ENCODE assay signal across 10 cellular contexts in the genomic region with DNA sequence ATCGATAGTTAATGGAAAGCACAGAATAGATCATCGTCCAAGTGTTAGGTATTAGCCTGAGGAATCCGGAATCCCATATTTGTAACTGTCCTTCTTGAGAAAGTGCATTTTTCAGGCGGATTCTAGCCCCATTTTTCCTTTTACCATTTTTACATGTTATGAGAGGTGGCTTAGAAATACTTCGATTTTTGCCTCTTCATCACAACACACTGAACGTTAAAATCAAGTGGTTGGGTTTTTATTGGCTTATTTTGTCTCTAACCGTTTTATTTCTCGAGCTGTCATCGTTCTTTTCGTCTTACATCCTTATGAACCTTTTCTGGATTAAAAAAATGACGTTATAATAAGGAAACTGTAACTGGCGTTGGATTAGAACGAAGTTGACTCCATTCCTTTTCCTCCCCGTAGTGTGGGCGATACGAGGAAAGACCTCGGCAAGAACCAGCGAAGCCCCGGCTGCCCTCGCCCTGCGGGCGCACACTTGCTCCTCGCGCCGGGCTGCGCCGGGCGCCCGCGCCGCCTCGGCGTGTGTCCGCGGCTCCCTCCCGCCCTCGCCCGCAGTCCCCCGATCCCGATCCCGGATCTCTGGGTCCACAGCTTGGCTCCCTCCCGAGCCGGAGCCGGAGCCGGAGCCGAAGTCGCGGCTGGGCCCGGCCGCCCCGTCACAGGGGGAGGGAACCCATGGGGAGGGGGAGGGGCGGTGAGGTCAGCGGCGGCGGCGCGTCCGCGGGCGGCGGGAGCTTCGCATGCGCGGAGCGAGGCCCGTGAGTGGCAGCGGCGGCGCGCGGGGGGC. TPM values are rescaled to one million over a fixed set of nuclear protein-coding genes. Genes with fewer than 3 reads are reported as not detected.
DNase-seq lines count a peak whose midpoint lies in the region; ATAC-seq and TF ChIP-seq lines count a peak whose summit lies in the region.
"Not testable (repeated sequence)": the region's sequence is repeated elsewhere in the genome, so short reads cannot be mapped to it uniquely, and the experiment has no call there.
"Had no signal": no experiment of that assay in that cellular context is flagged by ENCODE, and none has a peak within 500 bp of the region (broad histone marks: within the 10 kb centered on the region; RNA-seq: fewer than 3 reads in every experiment).

No MANE protein-coding gene starts in this region.

- TF ChIP-seq EP300 in upper lobe of left lung (IDR thresholded peaks at IDR 0.05), result not testable (repeated sequence)

- H3K4me1 ChIP-seq in CD8-positive, alpha-beta memory T cell (ENCODE audit: insufficient read depth, low read length); left ventricle myocardium inferior: not testable (repeated sequence)
- H3K4me1 ChIP-seq in upper lobe of left lung, result peaks cover 0 to 21% (median 3%) of the 10 kb centered on the region in 4 donors

- H3K4me3 ChIP-seq in CD8-positive, alpha-beta memory T cell (ENCODE audit: low read length), result peak overlapping the region; percentile 34
- peak overlapping the region; percentile 62 for H3K4me3 ChIP-seq in left ventricle myocardium inferior
- H3K4me3 ChIP-seq in upper lobe of left lung, result peak overlapping the region in 3 of 4 donors; percentile 40 to 45 (median 43)

- in situ Hi-C loops in SK-MEL-5 (cut with HindIII; ENCODE audit: low pct_unique_long_range_greater_than_20kb, low sequenced_read_pairs), result not testable (repeated sequence)

- not testable (repeated sequence) for H3K27ac Mint-ChIP-seq in CD8-positive, alpha-beta memory T cell; activated T-cell treated with anti-CD3 and anti-CD28 coated beads, Interleukin-2, amount 50 U/mL, for 72 hours
- peak overlapping the region in 5 of 10 donors; percentile 46 to 86 (median 75) for H3K27ac Mint-ChIP-seq in naive thymus-derived CD8-positive, alpha-beta T cell

- WGBS in upper lobe of left lung, 2 donors, result 6 to 12% methylated on average over 22 to 29 of the region's 71 CpGs

- ATAC-seq in activated T-cell treated with anti-CD3 and anti-CD28 coated beads, Interleukin-2, amount 50 U/mL, for 72 hours (replicated peaks in 1 of 2), result peak; percentile 50 to 61
- peak in 1 of 2 donors; percentile 55 for ATAC-seq in naive thymus-derived CD8-positive, alpha-beta T cell
- peak in 1 of 2 donors; percentile 95 for ATAC-seq in upper lobe of left lung (ENCODE audit: low FRiP score in 2 of 2)

- not testable (repeated sequence) for H3K36me3 ChIP-seq in CD8-positive, alpha-beta memory T cell (ENCODE audit: insufficient read depth, low read length); left ventricle myocardium inferior; upper lobe of left lung

- TF ChIP-seq POLR2A in upper lobe of left lung (IDR thresholded peaks at IDR 0.05), result not testable (repeated sequence)

- peaks cover 0 to 14% (median 5%) of the 10 kb centered on the region in 5 donors for H3K9me3 Mint-ChIP-seq in CD8-positive, alpha-beta memory T cell
- H3K9me3 Mint-ChIP-seq in activated T-cell treated with anti-CD3 and anti-CD28 coated beads, Interleukin-2, amount 50 U/mL, for 72 hours; naive thymus-derived CD8-positive, alpha-beta T cell: not testable (repeated sequence)

- not testable (repeated sequence) for H3K27me3 ChIP-seq in CD8-positive, alpha-beta memory T cell (ENCODE audit: insufficient read depth, low read length, poor library complexity, severe bottlenecking)
- H3K27me3 ChIP-seq in left ventricle myocardium inferior (ENCODE audit: low read depth), result peaks cover 97% of the 10 kb centered on the region
- peaks cover 0 to 28% (median 9%) of the 10 kb centered on the region in 4 donors for H3K27me3 ChIP-seq in upper lobe of left lung

- not testable (repeated sequence) for TF ChIP-seq CTCF in left ventricle myocardium inferior (IDR thresholded peaks at IDR 0.05; ENCODE audit: borderline replicate concordance); upper lobe of left lung (IDR thresholded peaks at IDR 0.05)

- intact Hi-C loops in left ventricle myocardium inferior (cut with micrococcal nuclease), result not testable (repeated sequence)

- H3K27me3 Mint-ChIP-seq in CD8-positive, alpha-beta memory T cell, result peaks cover 33 to 36% of the 10 kb centered on the region in 2 donors
- peaks cover 38% of the 10 kb centered on the region for H3K27me3 Mint-ChIP-seq in activated T-cell treated with anti-CD3 and anti-CD28 coated beads, Interleukin-2, amount 50 U/mL, for 72 hours (ENCODE audit: low read depth)
- H3K27me3 Mint-ChIP-seq in naive thymus-derived CD8-positive, alpha-beta T cell, result peaks cover 18 to 47% (median 43%) of the 10 kb centered on the region in 5 donors

- H3K4me3 Mint-ChIP-seq in CD8-positive, alpha-beta memory T cell, result peak overlapping the region in 5 of 7 donors; percentile 29 to 63 (median 43)
- H3K4me3 Mint-ChIP-seq in activated T-cell treated with anti-CD3 and anti-CD28 coated beads, Interleukin-2, amount 50 U/mL, for 72 hours, result peak overlapping the region; percentile 55 to 72
- peak overlapping the region; percentile 57 to 88 (median 77) for H3K4me3 Mint-ChIP-seq in naive thymus-derived CD8-positive, alpha-beta T cell

- peak in 1 of 5 donors; percentile 44 for DNase-seq in CD8-positive, alpha-beta memory T cell
- DNase-seq in SK-MEL-5 (ENCODE audit: low read depth, low spot score) (peak; percentile 79), dermis blood vessel endothelial cell (peak; percentile 0), left ventricle myocardium inferior (peak; percentile 82), upper lobe of left lung (peak; percentile 29 to 96)
- DNase-seq in activated T-cell treated with anti-CD3 and anti-CD28 coated beads, Interleukin-2, amount 50 U/mL, for 72 hours, result peak; percentile 28 to 57
- peak in 9 of 10 donors; percentile 24 to 77 (median 41) for DNase-seq in naive thymus-derived CD8-positive, alpha-beta T cell
- DNase-seq in stimulated activated CD4-positive, alpha-beta T cell treated with anti-CD3 and anti-CD28 coated beads, Interleukin-12 subunit alpha, Interleukin-12 subunit beta, amount 100 ng/mL, for 48 hours (ENCODE audit: low read depth in 2 of 3, low spot score in 1 of 3), result peak in 2 of 3 donors; percentile 5 to 60

- H3K27ac ChIP-seq in CD8-positive, alpha-beta memory T cell (ENCODE audit: low read depth, low read length), result peak overlapping the region; percentile 59
- H3K27ac ChIP-seq in left ventricle myocardium inferior (replicated peaks) (peak overlapping the region; percentile 77), upper lobe of left lung (peak overlapping the region in 2 of 4 donors; percentile 60 to 73)

- peaks cover 0 to 12% (median 3%) of the 10 kb centered on the region in 3 donors for H3K4me1 Mint-ChIP-seq in CD8-positive, alpha-beta memory T cell
- H3K4me1 Mint-ChIP-seq in activated T-cell treated with anti-CD3 and anti-CD28 coated beads, Interleukin-2, amount 50 U/mL, for 72 hours (ENCODE audit: low read depth), result not testable (repeated sequence)
- H3K4me1 Mint-ChIP-seq in naive thymus-derived CD8-positive, alpha-beta T cell, result peaks cover 9 to 20% (median 15%) of the 10 kb centered on the region in 4 donors

- CTCF ChIA-PET in CD8-positive, alpha-beta memory T cell (lab: Charles Lee), result not testable (repeated sequence)

- not testable (repeated sequence) for H3K9me3 ChIP-seq in CD8-positive, alpha-beta memory T cell (ENCODE audit: low read length); left ventricle myocardium inferior (replicated peaks); upper lobe of left lung

- H3K36me3 Mint-ChIP-seq in CD8-positive, alpha-beta memory T cell; activated T-cell treated with anti-CD3 and anti-CD28 coated beads, Interleukin-2, amount 50 U/mL, for 72 hours (ENCODE audit: insufficient read depth in 2 of 2); naive thymus-derived CD8-positive, alpha-beta T cell: not testable (repeated sequence)

- POLR2A ChIA-PET in CD8-positive, alpha-beta memory T cell (lab: Charles Lee); naive thymus-derived CD8-positive, alpha-beta T cell (lab: Charles Lee): not testable (repeated sequence)

RNA-seq across cellular contexts. Expression of gene CCT8L2, which starts 8.2 kb away (rescaled TPM):
- not detected for total RNA-seq in CD8-positive, alpha-beta memory T cell
- not detected for polyA plus RNA-seq in CD8-positive, alpha-beta memory T cell
- total RNA-seq in SK-MEL-5 (2014; rRNA removed; shearing (Covaris generic)), result not detected in 2 replicates
- polyA plus RNA-seq in SK-MEL-5 (2015; cell fraction: cytosol; rRNA removed), result not detected in 2 replicates
- not detected in 2 replicates for polyA plus RNA-seq in SK-MEL-5 (2015; cell fraction: nucleus; rRNA removed)
- total RNA-seq in activated T-cell treated with anti-CD3 and anti-CD28 coated beads, Interleukin-2, amount 50 U/mL, for 72 hours, result not detected
- total RNA-seq in dermis blood vessel endothelial cell (not detected in 2 replicates), left ventricle myocardium inferior (not detected), upper lobe of left lung (not detected)
- not detected for total RNA-seq in naive thymus-derived CD8-positive, alpha-beta T cell
- polyA plus RNA-seq in naive thymus-derived CD8-positive, alpha-beta T cell, result not detected
- total RNA-seq: NCI-H460, osteocyte had no signal
